In genomic region chr6:33592595-33593413, GRCh38 we compare ENCODE assay signal across 8 cellular contexts. TPM values are rescaled to one million over a fixed set of nuclear protein-coding genes. Genes with fewer than 3 reads are reported as not detected.
DNase-seq lines count a peak whose midpoint lies in the region; ATAC-seq and TF ChIP-seq lines count a peak whose summit lies in the region.

No MANE protein-coding gene starts in this region.

- H3K9me3 ChIP-seq in iPS-15b (ENCODE audit: control insufficient read depth, insufficient read depth, low read length): no peaks in the 10 kb centered on the region

- H3K9ac ChIP-seq in iPS-15b (ENCODE audit: low read depth, low read length): no peak overlapping the region

- no peaks in the 10 kb centered on the region for H3K36me3 ChIP-seq in iPS-15b (ENCODE audit: control insufficient read depth, insufficient read depth, low read length)

- H3K9me3 Mint-ChIP-seq in activated T-cell treated with anti-CD3 and anti-CD28 coated beads, Interleukin-2, amount 50 U/mL, for 72 hours: no peaks in the 10 kb centered on the region
- H3K9me3 Mint-ChIP-seq in stimulated activated naive CD8-positive, alpha-beta T cell treated with anti-CD3 and anti-CD28 coated beads, Interleukin-15, Interleukin-2, amounts not matched to agents 100 ng/mL and 50 ng/mL, for 24 hours: no peaks in the 10 kb centered on the region

- peak overlapping the region; percentile 73 to 82 for H3K4me3 Mint-ChIP-seq in activated T-cell treated with anti-CD3 and anti-CD28 coated beads, Interleukin-2, amount 50 U/mL, for 72 hours
- peak overlapping the region; percentile 68 for H3K4me3 Mint-ChIP-seq in stimulated activated naive CD8-positive, alpha-beta T cell treated with anti-CD3 and anti-CD28 coated beads, Interleukin-15, Interleukin-2, amounts not matched to agents 100 ng/mL and 50 ng/mL, for 24 hours

- peaks cover 44% of the 10 kb centered on the region for H3K4me1 Mint-ChIP-seq in activated T-cell treated with anti-CD3 and anti-CD28 coated beads, Interleukin-2, amount 50 U/mL, for 72 hours (ENCODE audit: low read depth)
- H3K4me1 Mint-ChIP-seq in stimulated activated naive CD8-positive, alpha-beta T cell treated with anti-CD3 and anti-CD28 coated beads, Interleukin-15, Interleukin-2, amounts not matched to agents 100 ng/mL and 50 ng/mL, for 24 hours (ENCODE audit: low read depth): peaks cover 51% of the 10 kb centered on the region

- H3K36me3 Mint-ChIP-seq in activated T-cell treated with anti-CD3 and anti-CD28 coated beads, Interleukin-2, amount 50 U/mL, for 72 hours (ENCODE audit: insufficient read depth in 2 of 2): no peaks in the 10 kb centered on the region
- H3K36me3 Mint-ChIP-seq in stimulated activated naive CD8-positive, alpha-beta T cell treated with anti-CD3 and anti-CD28 coated beads, Interleukin-15, Interleukin-2, amounts not matched to agents 100 ng/mL and 50 ng/mL, for 24 hours (ENCODE audit: low read depth): no peaks in the 10 kb centered on the region

- peak; percentile 47 for TF ChIP-seq POLR2A in GM18526 (IDR thresholded peaks at IDR 0.05; ENCODE audit: extremely low read depth, insufficient read length)

- peak overlapping the region; percentile 55 for H3K4me3 ChIP-seq in iPS-15b (ENCODE audit: low read depth, low read length)

- peaks cover 17% of the 10 kb centered on the region for H3K4me1 ChIP-seq in iPS-15b (ENCODE audit: control insufficient read depth, insufficient read depth, low read length)

- H3K27ac Mint-ChIP-seq in activated T-cell treated with anti-CD3 and anti-CD28 coated beads, Interleukin-2, amount 50 U/mL, for 72 hours: peak overlapping the region; percentile 18
- H3K27ac Mint-ChIP-seq in stimulated activated naive CD8-positive, alpha-beta T cell treated with anti-CD3 and anti-CD28 coated beads, Interleukin-15, Interleukin-2, amounts not matched to agents 100 ng/mL and 50 ng/mL, for 24 hours: peak overlapping the region; percentile 72

- H3K27me3 Mint-ChIP-seq in activated T-cell treated with anti-CD3 and anti-CD28 coated beads, Interleukin-2, amount 50 U/mL, for 72 hours (ENCODE audit: low read depth): no peaks in the 10 kb centered on the region
- H3K27me3 Mint-ChIP-seq in stimulated activated naive CD8-positive, alpha-beta T cell treated with anti-CD3 and anti-CD28 coated beads, Interleukin-15, Interleukin-2, amounts not matched to agents 100 ng/mL and 50 ng/mL, for 24 hours: no peaks in the 10 kb centered on the region

- ATAC-seq in HG03442 (IDR thresholded peaks at IDR 0.05; ENCODE audit: unreplicated experiment): peak; percentile 41
- ATAC-seq in activated T-cell treated with anti-CD3 and anti-CD28 coated beads, Interleukin-2, amount 50 U/mL, for 72 hours (replicated peaks in 1 of 2): peak; percentile 65 to 71
- no peak for ATAC-seq in HG03469 (IDR thresholded peaks at IDR 0.05; ENCODE audit: unreplicated experiment)
- no peak for ATAC-seq in HG02884 (IDR thresholded peaks at IDR 0.05; ENCODE audit: unreplicated experiment)

- H3K27me3 ChIP-seq in iPS-15b (ENCODE audit: control insufficient read depth, insufficient read depth, low read length): peaks cover 2% of the 10 kb centered on the region

- peak; percentile 59 to 61 for DNase-seq in activated T-cell treated with anti-CD3 and anti-CD28 coated beads, Interleukin-2, amount 50 U/mL, for 72 hours
- no peak for DNase-seq in hippocampal formation (lab: John Stamatoyannopoulos, UW)

RNA-seq across cellular contexts. Expression of gene BAK1, which starts 12.7 kb away (rescaled TPM):
- total RNA-seq in activated T-cell treated with anti-CD3 and anti-CD28 coated beads, Interleukin-2, amount 50 U/mL, for 72 hours: 10 to 100 TPM; 54.9 to 55.4 TPM

RNA-seq across cellular contexts. Expression of gene ITPR3, which starts 28.3 kb away (rescaled TPM):
- 10 to 100 TPM; 49.9 to 52.5 TPM for total RNA-seq in activated T-cell treated with anti-CD3 and anti-CD28 coated beads, Interleukin-2, amount 50 U/mL, for 72 hours

Comparison
In these comparisons a context has a peak if more than half of its experiments do, and no peak if none do; other contexts are left out.
1. ATAC-seq: peak in HG03442 (single experiment) and activated T-cell treated with anti-CD3 and anti-CD28 coated beads, Interleukin-2, amount 50 U/mL, for 72 hours (2 of 2); none in HG03469 (single experiment) and HG02884 (single experiment).
2. DNase-seq: peak in activated T-cell treated with anti-CD3 and anti-CD28 coated beads, Interleukin-2, amount 50 U/mL, for 72 hours (2 of 2); none in hippocampal formation (0 of 2).